2 cellular contexts compared by ENCODE assay signal in genomic region chr16:89200850-89201466, GRCh38.
A peak's percentile ranks its signal among the peaks of the same experiment; 100 is the strongest.
TF ChIP-seq lines count a peak whose summit lies in the region.

No MANE protein-coding gene starts in this region.

TF ChIP-seq in HCT116, 20 proteins besides CTCF, POLR2A, EP300 and RAD21:
- TF ChIP-seq SIN3A (IDR thresholded peaks at IDR 0.05; ENCODE audit: low read depth) (no peak), JUND (IDR thresholded peaks at IDR 0.05) (no peak), ZFX (IDR thresholded peaks at IDR 0.05) (peak; percentile 68; the same call in 1 of the 2 replicates)

TF ChIP-seq in H1, 55 proteins besides CTCF, POLR2A, EP300 and RAD21:
- TF ChIP-seq SUZ12 (IDR thresholded peaks at IDR 0.05; ENCODE audit: low read length), result peak; percentile 64; the same call in 1 of the 2 replicates
- no peak for TF ChIP-seq E2F6 (IDR thresholded peaks at IDR 0.05)
- peak; percentile 65 for TF ChIP-seq EZH2 (IDR thresholded peaks at IDR 0.05; ENCODE audit: low read depth, low read length, severe bottlenecking)
- TF ChIP-seq RNF2 (IDR thresholded peaks at IDR 0.05; ENCODE audit: borderline replicate concordance, low read depth, low read length, missing control alignments, poor library complexity, severe bottlenecking), result peak; percentile 55
